In genomic region chr7:130904792-130905191, GRCh38 we compare ENCODE assay signal across 10 cellular contexts.
DNase-seq lines count a peak whose midpoint lies in the region; ATAC-seq and TF ChIP-seq lines count a peak whose summit lies in the region.
"Had no signal": no experiment of that assay in that cellular context is flagged by ENCODE, and none has a peak within 500 bp of the region (broad histone marks: within the 10 kb centered on the region; RNA-seq: fewer than 3 reads in every experiment).

No MANE protein-coding gene starts in this region.

- CTCF ChIA-PET in activated CD4-positive, alpha-beta memory T cell treated with anti-CD3 and anti-CD28 coated beads, Interleukin-2, amount 10 ng/mL, durations not matched to agents 7 days and 5 days (lab: Charles Lee), result interaction anchor here (0.7 to 3.1 kb wide), 7 partner anchors 8 to 136 kb away, joined by 3 to 29 read pairs (median 7); no protein-coding TSS in a partner anchor

- H3K4me3 Mint-ChIP-seq in T-helper 2 cell treated with Interferon-gamma antibody and Interleukin-4, amounts not matched to agents 5 μg/mL and 100 μg/mL, for 36 hours, result no peak overlapping the region
- H3K4me3 Mint-ChIP-seq in activated CD4-positive, alpha-beta memory T cell treated with anti-CD3 and anti-CD28 coated beads, Interleukin-2, amount 10 ng/mL, durations not matched to agents 7 days and 5 days, result no peak overlapping the region
- H3K4me3 Mint-ChIP-seq in stimulated activated naive CD8-positive, alpha-beta T cell treated with anti-CD3 and anti-CD28 coated beads, Interleukin-15, amount 100 ng/mL, for 72 hours, result no peak overlapping the region

- no peaks in the 10 kb centered on the region for H3K27me3 Mint-ChIP-seq in T-helper 2 cell treated with Interferon-gamma antibody and Interleukin-4, amounts not matched to agents 5 μg/mL and 100 μg/mL, for 36 hours (ENCODE audit: low read depth)
- no peaks in the 10 kb centered on the region for H3K27me3 Mint-ChIP-seq in activated CD4-positive, alpha-beta memory T cell treated with anti-CD3 and anti-CD28 coated beads, Interleukin-2, amount 10 ng/mL, durations not matched to agents 7 days and 5 days
- no peaks in the 10 kb centered on the region for H3K27me3 Mint-ChIP-seq in stimulated activated naive CD8-positive, alpha-beta T cell treated with anti-CD3 and anti-CD28 coated beads, Interleukin-15, amount 100 ng/mL, for 72 hours

- POLR2A ChIA-PET in activated CD4-positive, alpha-beta memory T cell treated with anti-CD3 and anti-CD28 coated beads, Interleukin-2, amount 10 ng/mL, durations not matched to agents 7 days and 5 days (lab: Charles Lee), result interaction anchor here (0.7 to 8.0 kb wide), 12 partner anchors 8 to 204 kb away, joined by 3 to 46 read pairs (median 4); no protein-coding TSS in a partner anchor

- no peak for ATAC-seq in stimulated activated naive CD8-positive, alpha-beta T cell treated with anti-CD3 and anti-CD28 coated beads, Interleukin-15, amount 100 ng/mL, for 72 hours
- ATAC-seq in GM21423 (IDR thresholded peaks at IDR 0.05; ENCODE audit: unreplicated experiment), result no peak

- H3K27ac Mint-ChIP-seq in T-helper 2 cell treated with Interferon-gamma antibody and Interleukin-4, amounts not matched to agents 5 μg/mL and 100 μg/mL, for 36 hours, result peak overlapping the region; percentile 46
- H3K27ac Mint-ChIP-seq in activated CD4-positive, alpha-beta memory T cell treated with anti-CD3 and anti-CD28 coated beads, Interleukin-2, amount 10 ng/mL, durations not matched to agents 7 days and 5 days, result peak overlapping the region; percentile 71
- H3K27ac Mint-ChIP-seq in stimulated activated naive CD8-positive, alpha-beta T cell treated with anti-CD3 and anti-CD28 coated beads, Interleukin-15, amount 100 ng/mL, for 72 hours, result peak overlapping the region; percentile 91 to 95

- no peak for DNase-seq in T-helper 2 cell treated with Interferon-gamma antibody and Interleukin-4, amounts not matched to agents 5 μg/mL and 100 μg/mL, for 36 hours (ENCODE audit: low spot score)
- DNase-seq in T-helper 2 cell (no peak), fibroblast of mammary gland (ENCODE audit: low read depth) (no peak), amygdala (lab: John Stamatoyannopoulos, UW) (no peak)
- DNase-seq in activated CD4-positive, alpha-beta memory T cell treated with anti-CD3 and anti-CD28 coated beads, Interleukin-2, amount 10 ng/mL, durations not matched to agents 7 days and 5 days, result no peak
- DNase-seq in stimulated activated naive CD8-positive, alpha-beta T cell treated with anti-CD3 and anti-CD28 coated beads, Interleukin-15, amount 100 ng/mL, for 72 hours, result no peak
- no peak for DNase-seq in activated effector memory CD4-positive, alpha-beta T cell treated with Interleukin-2 at 50 U/mL for 16 hours
- DNase-seq: NCI-H1694, T-helper 1 cell had no signal

- H3K4me3 ChIP-seq in fibroblast of mammary gland (ENCODE audit: control insufficient read depth, low read depth, low read length), result peak overlapping the region; percentile 22

- H3K36me3 Mint-ChIP-seq in T-helper 2 cell treated with Interferon-gamma antibody and Interleukin-4, amounts not matched to agents 5 μg/mL and 100 μg/mL, for 36 hours (ENCODE audit: low read depth), result peaks cover 69% of the 10 kb centered on the region
- peaks cover 72% of the 10 kb centered on the region for H3K36me3 Mint-ChIP-seq in activated CD4-positive, alpha-beta memory T cell treated with anti-CD3 and anti-CD28 coated beads, Interleukin-2, amount 10 ng/mL, durations not matched to agents 7 days and 5 days (ENCODE audit: low read depth)

- H3K4me1 Mint-ChIP-seq in T-helper 2 cell treated with Interferon-gamma antibody and Interleukin-4, amounts not matched to agents 5 μg/mL and 100 μg/mL, for 36 hours (ENCODE audit: low read depth), result peaks cover 61% of the 10 kb centered on the region
- peaks cover 84% of the 10 kb centered on the region for H3K4me1 Mint-ChIP-seq in activated CD4-positive, alpha-beta memory T cell treated with anti-CD3 and anti-CD28 coated beads, Interleukin-2, amount 10 ng/mL, durations not matched to agents 7 days and 5 days
- peaks cover 85% of the 10 kb centered on the region for H3K4me1 Mint-ChIP-seq in stimulated activated naive CD8-positive, alpha-beta T cell treated with anti-CD3 and anti-CD28 coated beads, Interleukin-15, amount 100 ng/mL, for 72 hours

- no peaks in the 10 kb centered on the region for H3K9me3 Mint-ChIP-seq in T-helper 2 cell treated with Interferon-gamma antibody and Interleukin-4, amounts not matched to agents 5 μg/mL and 100 μg/mL, for 36 hours
- H3K9me3 Mint-ChIP-seq in activated CD4-positive, alpha-beta memory T cell treated with anti-CD3 and anti-CD28 coated beads, Interleukin-2, amount 10 ng/mL, durations not matched to agents 7 days and 5 days, result no peaks in the 10 kb centered on the region
- H3K9me3 Mint-ChIP-seq in stimulated activated naive CD8-positive, alpha-beta T cell treated with anti-CD3 and anti-CD28 coated beads, Interleukin-15, amount 100 ng/mL, for 72 hours, result no peaks in the 10 kb centered on the region

- TF ChIP-seq CTCF in fibroblast of mammary gland (conservative IDR thresholded peaks at IDR 0.05; ENCODE audit: control insufficient read depth, insufficient read depth, low read depth, low read length), result no peak
